Comparison of ENCODE assay signal across 14 cellular contexts in the genomic region with DNA sequence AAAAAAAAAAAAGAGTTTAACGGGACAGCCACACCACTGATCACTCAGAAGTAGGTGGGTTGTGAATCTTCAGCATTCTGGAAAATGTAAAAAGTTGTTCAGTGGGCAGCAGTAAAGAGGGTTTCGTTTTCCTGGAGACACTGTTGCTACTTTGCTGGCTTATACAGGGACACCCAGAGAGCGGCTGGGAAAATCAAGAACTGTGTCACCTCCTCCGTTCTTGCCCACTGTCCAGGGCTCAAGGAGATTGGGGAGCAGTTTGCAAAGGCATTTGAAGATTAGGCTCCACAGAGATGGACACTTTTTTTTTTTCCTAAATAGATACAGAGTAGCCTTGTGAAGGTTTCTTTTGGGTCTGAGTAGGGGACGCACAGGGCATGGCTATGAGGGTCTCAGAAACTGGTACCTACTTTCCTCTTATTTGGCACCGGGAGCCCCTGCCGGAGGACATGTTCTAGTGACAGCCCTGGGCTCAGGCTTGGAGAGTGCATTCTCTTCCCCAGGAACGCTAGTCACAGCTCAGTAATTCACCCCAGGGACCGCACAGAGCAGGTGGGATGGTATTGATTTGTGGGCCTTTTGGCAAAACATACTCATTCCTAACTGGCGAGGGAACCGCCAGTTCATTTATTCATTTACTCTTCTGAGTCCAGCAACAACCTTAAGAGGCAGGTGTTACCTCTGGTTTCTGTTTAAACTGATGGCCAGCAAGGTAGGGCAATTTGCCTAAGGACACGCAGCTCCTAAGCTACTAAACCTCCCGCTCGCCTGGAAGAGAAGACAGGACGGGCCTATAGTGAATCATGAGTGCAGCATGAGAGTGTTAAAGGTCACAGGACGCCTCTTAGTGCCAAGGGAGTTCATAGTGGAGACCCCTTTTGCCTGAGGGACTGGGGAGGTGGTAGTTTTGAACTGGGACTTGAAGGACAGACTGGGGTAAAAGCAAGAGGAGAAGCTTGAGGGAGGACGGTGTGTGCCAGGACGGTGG. TPM values are rescaled to one million over a fixed set of nuclear protein-coding genes. Genes with fewer than 3 reads are reported as not detected.
DNase-seq lines count a peak whose midpoint lies in the region; ATAC-seq lines count a peak whose summit lies in the region.
"Had no signal": no experiment of that assay in that cellular context is flagged by ENCODE, and none has a peak within 500 bp of the region (broad histone marks: within the 10 kb centered on the region; RNA-seq: fewer than 3 reads in every experiment).

No MANE protein-coding gene starts in this region.

- no peak overlapping the region for H3K4me3 ChIP-seq in MG63
- H3K4me3 ChIP-seq: lung, vagina had no signal

- H3K27me3 Mint-ChIP-seq in activated T-cell treated with anti-CD3 and anti-CD28 coated beads, Interleukin-2, amount 50 U/mL, for 24 hours, result no peaks in the 10 kb centered on the region
- H3K27me3 Mint-ChIP-seq in activated T-cell treated with anti-CD3 and anti-CD28 coated beads, Interleukin-2, amount 50 U/mL, for 72 hours (ENCODE audit: low read depth), result no peaks in the 10 kb centered on the region
- no peaks in the 10 kb centered on the region for H3K27me3 Mint-ChIP-seq in activated T-helper 2 cell treated with anti-CD3 and anti-CD28 coated beads, Interferon-gamma antibody, Interleukin-2, Interleukin-4, amounts not matched to agents 10 μg/mL and 5 μg/mL and 100 μg/mL, durations not matched to agents 14 hours and 24 hours and 36 hours (ENCODE audit: low read depth)

- H3K4me1 Mint-ChIP-seq in activated T-cell treated with anti-CD3 and anti-CD28 coated beads, Interleukin-2, amount 50 U/mL, for 24 hours (ENCODE audit: low read depth), result peaks cover 57% of the 10 kb centered on the region
- H3K4me1 Mint-ChIP-seq in activated T-cell treated with anti-CD3 and anti-CD28 coated beads, Interleukin-2, amount 50 U/mL, for 72 hours (ENCODE audit: low read depth), result peaks cover 27% of the 10 kb centered on the region
- peaks cover 17% of the 10 kb centered on the region for H3K4me1 Mint-ChIP-seq in activated T-helper 2 cell treated with anti-CD3 and anti-CD28 coated beads, Interferon-gamma antibody, Interleukin-2, Interleukin-4, amounts not matched to agents 10 μg/mL and 5 μg/mL and 100 μg/mL, durations not matched to agents 14 hours and 24 hours and 36 hours (ENCODE audit: low read depth)
- H3K4me1 Mint-ChIP-seq in stimulated activated effector memory CD8-positive, alpha-beta T cell treated with anti-CD3 and anti-CD28 coated beads, Interleukin-12 subunit alpha, Interleukin-12 subunit beta, amount 100 ng/mL, for 72 hours, result peaks cover 77% of the 10 kb centered on the region

- H3K27ac Mint-ChIP-seq in activated T-cell treated with anti-CD3 and anti-CD28 coated beads, Interleukin-2, amount 50 U/mL, for 24 hours, result peak overlapping the region; percentile 57
- no peak overlapping the region for H3K27ac Mint-ChIP-seq in activated T-cell treated with anti-CD3 and anti-CD28 coated beads, Interleukin-2, amount 50 U/mL, for 72 hours
- H3K27ac Mint-ChIP-seq in activated T-helper 2 cell treated with anti-CD3 and anti-CD28 coated beads, Interferon-gamma antibody, Interleukin-2, Interleukin-4, amounts not matched to agents 10 μg/mL and 5 μg/mL and 100 μg/mL, durations not matched to agents 14 hours and 24 hours and 36 hours, result peak overlapping the region; percentile 35
- peak overlapping the region; percentile 70 for H3K27ac Mint-ChIP-seq in stimulated activated effector memory CD8-positive, alpha-beta T cell treated with anti-CD3 and anti-CD28 coated beads, Interleukin-12 subunit alpha, Interleukin-12 subunit beta, amount 100 ng/mL, for 72 hours
- H3K27ac Mint-ChIP-seq: HFFc6 had no signal

- no peaks in the 10 kb centered on the region for H3K9me3 Mint-ChIP-seq in activated T-cell treated with anti-CD3 and anti-CD28 coated beads, Interleukin-2, amount 50 U/mL, for 24 hours
- no peaks in the 10 kb centered on the region for H3K9me3 Mint-ChIP-seq in activated T-cell treated with anti-CD3 and anti-CD28 coated beads, Interleukin-2, amount 50 U/mL, for 72 hours
- H3K9me3 Mint-ChIP-seq in activated T-helper 2 cell treated with anti-CD3 and anti-CD28 coated beads, Interferon-gamma antibody, Interleukin-2, Interleukin-4, amounts not matched to agents 10 μg/mL and 5 μg/mL and 100 μg/mL, durations not matched to agents 14 hours and 24 hours and 36 hours, result no peaks in the 10 kb centered on the region
- no peaks in the 10 kb centered on the region for H3K9me3 Mint-ChIP-seq in stimulated activated effector memory CD8-positive, alpha-beta T cell treated with anti-CD3 and anti-CD28 coated beads, Interleukin-12 subunit alpha, Interleukin-12 subunit beta, amount 100 ng/mL, for 72 hours
- H3K9me3 Mint-ChIP-seq: activated T-cell treated with anti-CD3 and anti-CD28 coated beads, Interleukin-2, amount 50 U/mL, for 4 hours; HFFc6 had no signal

- no peak for DNase-seq in activated T-cell treated with anti-CD3 and anti-CD28 coated beads, Interleukin-2, amount 50 U/mL, for 24 hours
- DNase-seq in activated T-cell treated with anti-CD3 and anti-CD28 coated beads, Interleukin-2, amount 50 U/mL, for 72 hours, result no peak
- peak; percentile 63 for DNase-seq in NCI-H2107 (lab: John Stamatoyannopoulos, UW)
- DNase-seq in activated T-helper 2 cell treated with anti-CD3 and anti-CD28 coated beads, Interferon-gamma antibody, Interleukin-2, Interleukin-4, amounts not matched to agents 10 μg/mL and 5 μg/mL and 100 μg/mL, durations not matched to agents 14 hours and 24 hours and 36 hours (ENCODE audit: low spot score), result no peak
- no peak for DNase-seq in stimulated activated effector memory CD8-positive, alpha-beta T cell treated with anti-CD3 and anti-CD28 coated beads, Interleukin-12 subunit alpha, Interleukin-12 subunit beta, amount 100 ng/mL, for 72 hours (ENCODE audit: low spot score in 2 of 2)
- DNase-seq in MG63, result no peak
- DNase-seq: activated CD4-positive, CD25-positive, alpha-beta regulatory T cell; activated T-cell treated with anti-CD3 and anti-CD28 coated beads, Interleukin-2, amount 50 U/mL, for 4 hours; brain microvascular endothelial cell; HFFc6 had no signal

- H3K36me3 Mint-ChIP-seq in activated T-cell treated with anti-CD3 and anti-CD28 coated beads, Interleukin-2, amount 50 U/mL, for 24 hours (ENCODE audit: low read depth), result peaks cover 26% of the 10 kb centered on the region
- H3K36me3 Mint-ChIP-seq in activated T-cell treated with anti-CD3 and anti-CD28 coated beads, Interleukin-2, amount 50 U/mL, for 72 hours (ENCODE audit: insufficient read depth in 2 of 2), result peaks cover 0 to 1% of the 10 kb centered on the region in 2 donors
- peaks cover 21% of the 10 kb centered on the region for H3K36me3 Mint-ChIP-seq in activated T-helper 2 cell treated with anti-CD3 and anti-CD28 coated beads, Interferon-gamma antibody, Interleukin-2, Interleukin-4, amounts not matched to agents 10 μg/mL and 5 μg/mL and 100 μg/mL, durations not matched to agents 14 hours and 24 hours and 36 hours (ENCODE audit: low read depth)
- peaks cover 46% of the 10 kb centered on the region for H3K36me3 Mint-ChIP-seq in stimulated activated effector memory CD8-positive, alpha-beta T cell treated with anti-CD3 and anti-CD28 coated beads, Interleukin-12 subunit alpha, Interleukin-12 subunit beta, amount 100 ng/mL, for 72 hours

- peaks cover 33% of the 10 kb centered on the region for H3K36me3 ChIP-seq in MG63
- H3K36me3 ChIP-seq: brain microvascular endothelial cell, vagina had no signal

- H3K9me3 ChIP-seq in MG63, result no peaks in the 10 kb centered on the region
- H3K9me3 ChIP-seq: vagina had no signal

- ATAC-seq in activated T-cell treated with anti-CD3 and anti-CD28 coated beads, Interleukin-2, amount 50 U/mL, for 72 hours (replicated peaks in 1 of 2), result no peak
- no peak for ATAC-seq in stimulated activated effector memory CD8-positive, alpha-beta T cell treated with anti-CD3 and anti-CD28 coated beads, Interleukin-12 subunit alpha, Interleukin-12 subunit beta, amount 100 ng/mL, for 72 hours
- ATAC-seq in HG03565 (IDR thresholded peaks at IDR 0.05; ENCODE audit: unreplicated experiment) (no peak), HG02678 (IDR thresholded peaks at IDR 0.05; ENCODE audit: unreplicated experiment) (no peak)

- H3K4me3 Mint-ChIP-seq in activated T-cell treated with anti-CD3 and anti-CD28 coated beads, Interleukin-2, amount 50 U/mL, for 24 hours, result no peak overlapping the region
- no peak overlapping the region for H3K4me3 Mint-ChIP-seq in activated T-cell treated with anti-CD3 and anti-CD28 coated beads, Interleukin-2, amount 50 U/mL, for 72 hours
- no peak overlapping the region for H3K4me3 Mint-ChIP-seq in activated T-helper 2 cell treated with anti-CD3 and anti-CD28 coated beads, Interferon-gamma antibody, Interleukin-2, Interleukin-4, amounts not matched to agents 10 μg/mL and 5 μg/mL and 100 μg/mL, durations not matched to agents 14 hours and 24 hours and 36 hours (ENCODE audit: low read depth)
- H3K4me3 Mint-ChIP-seq in stimulated activated effector memory CD8-positive, alpha-beta T cell treated with anti-CD3 and anti-CD28 coated beads, Interleukin-12 subunit alpha, Interleukin-12 subunit beta, amount 100 ng/mL, for 72 hours, result no peak overlapping the region
- H3K4me3 Mint-ChIP-seq: activated T-cell treated with anti-CD3 and anti-CD28 coated beads, Interleukin-2, amount 50 U/mL, for 4 hours; HFFc6 had no signal

- no peaks in the 10 kb centered on the region for H3K27me3 ChIP-seq in MG63
- H3K27me3 ChIP-seq: brain microvascular endothelial cell, vagina had no signal

- intact Hi-C loops in activated T-helper 2 cell treated with anti-CD3 and anti-CD28 coated beads, Interferon-gamma antibody, Interleukin-2, Interleukin-4, amounts not matched to agents 10 μg/mL and 5 μg/mL and 100 μg/mL, durations not matched to agents 14 hours and 24 hours and 36 hours (cut with micrococcal nuclease), result no loop called here

RNA-seq across cellular contexts. Expression of a gene that starts 53.1 kb away (rescaled TPM):
- total RNA-seq in activated T-cell treated with anti-CD3 and anti-CD28 coated beads, Interleukin-2, amount 50 U/mL, for 72 hours, result 10 to 100 TPM; 43.9 to 52.0 TPM
- total RNA-seq in activated T-helper 2 cell treated with anti-CD3 and anti-CD28 coated beads, Interferon-gamma antibody, Interleukin-2, Interleukin-4, amounts not matched to agents 10 μg/mL and 5 μg/mL and 100 μg/mL, durations not matched to agents 14 hours and 24 hours and 36 hours, result 102 and 110 TPM in 2 replicates
- total RNA-seq in MG63 (2014; rRNA removed; shearing (Covaris generic); ENCODE audit: low replicate concordance), result 101 and 159 TPM in 2 replicates
